ENCODE assay signal across 18 cellular contexts in genomic region chr15:56102401-56102800, GRCh38.
DNase-seq lines count a peak whose midpoint lies in the region; ATAC-seq, FAIRE-seq and TF ChIP-seq lines count a peak whose summit lies in the region.
"Had no signal": no experiment of that assay in that cellular context is flagged by ENCODE, and none has a peak within 500 bp of the region (broad histone marks: within the 10 kb centered on the region; RNA-seq: fewer than 3 reads in every experiment).

No MANE protein-coding gene starts in this region.

- POLR2A ChIA-PET in A549 (lab: Yijun Ruan, JAX): no interaction called here
- POLR2A ChIA-PET in naive thymus-derived CD8-positive, alpha-beta T cell (lab: Charles Lee): no interaction called here

- no peaks in the 10 kb centered on the region for H3K27me3 Mint-ChIP-seq in naive thymus-derived CD8-positive, alpha-beta T cell

- no peak overlapping the region for H3K4me2 ChIP-seq in A549

- H3K4me1 Mint-ChIP-seq in naive thymus-derived CD8-positive, alpha-beta T cell: no peaks in the 10 kb centered on the region

- H3K27me3 ChIP-seq in heart right ventricle (no peaks in the 10 kb centered on the region), psoas muscle (ENCODE audit: insufficient read depth in 3 of 3, low read length in 2 of 3) (no peaks in the 10 kb centered on the region)
- H3K27me3 ChIP-seq: Peyer's patch had no signal

- DNase-seq in A549 (ENCODE audit: low read depth in 1 of 2, low spot score in 1 of 2): no peak
- DNase-seq in coronary artery (ENCODE audit: low spot score): no peak
- DNase-seq in heart right ventricle: peak in 1 of 2 donors; percentile 43
- no peak for DNase-seq in psoas muscle
- DNase-seq in naive thymus-derived CD8-positive, alpha-beta T cell: no peak
- no peak for DNase-seq in stimulated activated CD4-positive, alpha-beta T cell treated with anti-CD3 and anti-CD28 coated beads, Interleukin-2, amount 100 ng/mL, for 48 hours
- DNase-seq: C1 segment of cervical spinal cord, DMS153, GM23248, Kasumi-1, NCI-H1417, NCI-H2029, NCI-H2171 treated with DMSO at 0.1 percent for 48 hours, NCI-H510A treated with DMSO at 0.1 percent for 48 hours, Peyer's patch had no signal

- TF ChIP-seq CTCF in A549 (IDR thresholded peaks at IDR 0.05): no peak
- no peak for TF ChIP-seq CTCF in coronary artery (IDR thresholded peaks at IDR 0.05)
- TF ChIP-seq CTCF in heart right ventricle (IDR thresholded peaks at IDR 0.05): no peak
- TF ChIP-seq CTCF in psoas muscle (IDR thresholded peaks at IDR 0.05): no peak

- H3K9me3 Mint-ChIP-seq in naive thymus-derived CD8-positive, alpha-beta T cell: no peaks in the 10 kb centered on the region

- CTCF ChIA-PET in A549 (lab: Yijun Ruan, JAX): no interaction called here

- H3K4me3 Mint-ChIP-seq in naive thymus-derived CD8-positive, alpha-beta T cell: no peak overlapping the region

- H3K4me1 ChIP-seq in A549: no peaks in the 10 kb centered on the region
- peaks cover 0 to 32% (median 10%) of the 10 kb centered on the region in 9 donors for H3K4me1 ChIP-seq in heart right ventricle
- peaks cover 55% of the 10 kb centered on the region for H3K4me1 ChIP-seq in psoas muscle
- H3K4me1 ChIP-seq: Peyer's patch had no signal

- TF ChIP-seq POLR2A in A549 (IDR thresholded peaks at IDR 0.05; ENCODE audit: low read length): no peak

- WGBS in A549 (ENCODE audit: missing lambda C conversion rate): 84% methylated on average over 3 of the region's 3 CpGs
- WGBS in heart right ventricle, 2 donors: 50 to 54% methylated on average over 3 of the region's 3 CpGs
- 22 to 30% (median 27%) methylated on average over 3 of the region's 3 CpGs for WGBS in psoas muscle, 3 donors

- H3K36me3 ChIP-seq in heart right ventricle (peaks cover 0 to 33% (median 0%) of the 10 kb centered on the region in 9 donors), psoas muscle (ENCODE audit: insufficient read depth in 1 of 2, low read depth in 1 of 2) (peaks cover 0 to 11% of the 10 kb centered on the region in 2 donors)

- H3K4me3 ChIP-seq in A549 (no peak overlapping the region), coronary artery (no peak overlapping the region), heart right ventricle (no peak overlapping the region), psoas muscle (peak overlapping the region; percentile 27)
- H3K4me3 ChIP-seq: GM23248, Peyer's patch had no signal

- no peak for TF ChIP-seq EP300 in A549 (IDR thresholded peaks at IDR 0.05)

- H3K36me3 Mint-ChIP-seq in naive thymus-derived CD8-positive, alpha-beta T cell: peaks cover 7 to 62% (median 21%) of the 10 kb centered on the region in 3 donors

- H3K27ac Mint-ChIP-seq in naive thymus-derived CD8-positive, alpha-beta T cell: peak overlapping the region in 1 of 10 donors; percentile 42

- TF ChIP-seq RAD21 in A549 (conservative IDR thresholded peaks at IDR 0.05 in 1 of 2, IDR thresholded peaks at IDR 0.05 in 1 of 2): no peak

- intact Hi-C loops in heart right ventricle (cut with DNase I) (loop anchor here in 2 of 10 donors (5.0 to 10.0 kb wide), 2 partner anchors 140 to 142 kb away; partner anchors contain the start of gene RFX7 (in 2 of the 2)), psoas muscle (cut with DNase I) (loop anchor here (2.0 to 10.0 kb wide), 2 partner anchors 142 kb away; partner anchors contain the start of gene RFX7 (in 1 of the 2))

- ATAC-seq in A549 (no peak), heart right ventricle (peak in 7 of 8 donors; percentile 61 to 95 (median 93)), psoas muscle (peak; percentile 50 to 79 (median 64)), GM18867 (IDR thresholded peaks at IDR 0.05; ENCODE audit: unreplicated experiment) (no peak), HG03159 (IDR thresholded peaks at IDR 0.05; ENCODE audit: unreplicated experiment) (no peak)
- ATAC-seq in naive thymus-derived CD8-positive, alpha-beta T cell: no peak
- ATAC-seq: HCT116 had no signal

- H3K9me3 ChIP-seq in A549 (no peaks in the 10 kb centered on the region), heart right ventricle (no peaks in the 10 kb centered on the region), psoas muscle (no peaks in the 10 kb centered on the region)
- H3K9me3 ChIP-seq: Peyer's patch had no signal

- FAIRE-seq in A549 (lab: Jason Lieb, UNC): peak; percentile 90

- no peak overlapping the region for H3K27ac ChIP-seq in A549
- peak overlapping the region; percentile 51 to 53 for H3K27ac ChIP-seq in coronary artery
- H3K27ac ChIP-seq in heart right ventricle: peak overlapping the region in 6 of 10 donors; percentile 2 to 63 (median 46)
- H3K27ac ChIP-seq in psoas muscle: peak overlapping the region; percentile 79
- H3K27ac ChIP-seq: GM23248, Peyer's patch had no signal

TF ChIP-seq in A549, 52 proteins besides CTCF, POLR2A, EP300 and RAD21:
- TF ChIP-seq MAFK (IDR thresholded peaks at IDR 0.05; ENCODE audit: partially characterized antibody) (no peak), BHLHE40 (IDR thresholded peaks at IDR 0.05; ENCODE audit: low read depth, low read length) (no peak), HES2 (IDR thresholded peaks at IDR 0.05) (no peak), HEYL (CRISPR knock-in tag; IDR thresholded peaks at IDR 0.05) (no peak), KDM5A (IDR thresholded peaks at IDR 0.05) (no peak), HOXA7 (CRISPR knock-in tag; IDR thresholded peaks at IDR 0.05) (no peak)

Comparison
In these comparisons a context has a peak if more than half of its experiments do, and no peak if none do; other contexts are left out.
1. ATAC-seq: peak in heart right ventricle (7 of 8) and psoas muscle (4 of 4); none in A549 (0 of 2), GM18867 (single experiment), naive thymus-derived CD8-positive, alpha-beta T cell (0 of 2) and HG03159 (single experiment).
2. H3K27ac ChIP-seq: peak in coronary artery (2 of 2), heart right ventricle (6 of 10) and psoas muscle (single experiment); none in A549 (0 of 2).